Comparison of ENCODE assay signal across 6 cellular contexts in the genomic region with DNA sequence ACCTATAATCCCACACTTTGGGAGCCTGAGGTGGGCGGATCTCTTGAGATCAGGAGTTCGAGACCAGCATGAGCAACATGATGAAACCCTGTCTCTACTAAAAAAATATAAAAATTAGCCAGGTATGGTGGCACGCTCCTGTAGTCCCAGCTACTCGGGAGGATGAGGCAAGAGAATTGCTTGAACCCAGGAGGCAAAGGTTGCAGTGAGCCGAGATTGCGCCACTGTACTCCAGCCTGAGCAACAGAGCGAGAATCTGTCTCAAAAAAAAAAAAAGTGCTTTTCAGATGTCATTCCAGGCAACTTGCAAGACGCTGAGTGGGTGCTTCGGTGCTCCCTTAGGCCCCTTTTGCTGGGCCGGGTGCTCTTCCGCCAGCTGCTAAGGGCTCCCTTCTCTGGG. TPM values are rescaled to one million over a fixed set of nuclear protein-coding genes. Genes with fewer than 3 reads are reported as not detected.
"Had no signal": no experiment of that assay in that cellular context is flagged by ENCODE, and none has a peak within 500 bp of the region (broad histone marks: within the 10 kb centered on the region; RNA-seq: fewer than 3 reads in every experiment).

No MANE protein-coding gene starts in this region.

RNA-seq across cellular contexts. Expression of a gene that starts 21.2 kb away (rescaled TPM):
- total RNA-seq: left lobe of liver, lung microvascular endothelial cell, mammary epithelial cell, mononuclear cell had no signal
- polyA plus RNA-seq: immature natural killer cell, keratinocyte, mammary epithelial cell had no signal
